In genomic region chr1:157115851-157116734, GRCh38 we compare ENCODE assay signal across 1 cellular context.
TF ChIP-seq lines count a peak whose summit lies in the region.

No MANE protein-coding gene starts in this region.

TF ChIP-seq in GM23338, 12 proteins besides CTCF, POLR2A, EP300 and RAD21 (continued from another document):
- TF ChIP-seq ZNF462 (CRISPR knock-in tag; IDR thresholded peaks at IDR 0.05) (no peak), EZH2phosphoT487 (IDR thresholded peaks at IDR 0.05; ENCODE audit: unreplicated experiment) (no peak), STAT1 (IDR thresholded peaks at IDR 0.05; ENCODE audit: unreplicated experiment) (no peak), EZH2 (IDR thresholded peaks at IDR 0.05; ENCODE audit: low read depth, unreplicated experiment) (no peak), POLR2AphosphoS5 (IDR thresholded peaks at IDR 0.05; ENCODE audit: low read depth) (no peak), CREB1 (CRISPR knock-in tag; IDR thresholded peaks at IDR 0.05; ENCODE audit: low read depth) (no peak), JUNB (IDR thresholded peaks at IDR 0.05; ENCODE audit: unreplicated experiment) (no peak), ZNF331 (CRISPR knock-in tag; IDR thresholded peaks at IDR 0.05; ENCODE audit: low read depth) (no peak)
- TF ChIP-seq, protein P1, sequence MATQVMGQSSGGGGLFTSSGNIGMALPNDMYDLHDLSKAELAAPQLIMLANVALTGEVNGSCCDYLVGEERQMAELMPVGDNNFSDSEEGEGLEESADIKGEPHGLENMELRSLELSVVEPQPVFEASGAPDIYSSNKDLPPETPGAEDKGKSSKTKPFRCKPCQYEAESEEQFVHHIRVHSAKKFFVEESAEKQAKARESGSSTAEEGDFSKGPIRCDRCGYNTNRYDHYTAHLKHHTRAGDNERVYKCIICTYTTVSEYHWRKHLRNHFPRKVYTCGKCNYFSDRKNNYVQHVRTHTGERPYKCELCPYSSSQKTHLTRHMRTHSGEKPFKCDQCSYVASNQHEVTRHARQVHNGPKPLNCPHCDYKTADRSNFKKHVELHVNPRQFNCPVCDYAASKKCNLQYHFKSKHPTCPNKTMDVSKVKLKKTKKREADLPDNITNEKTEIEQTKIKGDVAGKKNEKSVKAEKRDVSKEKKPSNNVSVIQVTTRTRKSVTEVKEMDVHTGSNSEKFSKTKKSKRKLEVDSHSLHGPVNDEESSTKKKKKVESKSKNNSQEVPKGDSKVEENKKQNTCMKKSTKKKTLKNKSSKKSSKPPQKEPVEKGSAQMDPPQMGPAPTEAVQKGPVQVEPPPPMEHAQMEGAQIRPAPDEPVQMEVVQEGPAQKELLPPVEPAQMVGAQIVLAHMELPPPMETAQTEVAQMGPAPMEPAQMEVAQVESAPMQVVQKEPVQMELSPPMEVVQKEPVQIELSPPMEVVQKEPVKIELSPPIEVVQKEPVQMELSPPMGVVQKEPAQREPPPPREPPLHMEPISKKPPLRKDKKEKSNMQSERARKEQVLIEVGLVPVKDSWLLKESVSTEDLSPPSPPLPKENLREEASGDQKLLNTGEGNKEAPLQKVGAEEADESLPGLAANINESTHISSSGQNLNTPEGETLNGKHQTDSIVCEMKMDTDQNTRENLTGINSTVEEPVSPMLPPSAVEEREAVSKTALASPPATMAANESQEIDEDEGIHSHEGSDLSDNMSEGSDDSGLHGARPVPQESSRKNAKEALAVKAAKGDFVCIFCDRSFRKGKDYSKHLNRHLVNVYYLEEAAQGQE (IDR thresholded peaks at IDR 0.05; ENCODE audit: unreplicated experiment), result no peak
